In genomic region chr6:92864966-92865555, GRCh38 we compare ENCODE assay signal across 14 cellular contexts.
DNase-seq lines count a peak whose midpoint lies in the region; ATAC-seq and TF ChIP-seq lines count a peak whose summit lies in the region.
"Had no signal": no experiment of that assay in that cellular context is flagged by ENCODE, and none has a peak within 500 bp of the region (broad histone marks: within the 10 kb centered on the region; RNA-seq: fewer than 3 reads in every experiment).

No MANE protein-coding gene starts in this region.

- H3K36me3 ChIP-seq in neural progenitor cell (no peaks in the 10 kb centered on the region), upper lobe of right lung (no peaks in the 10 kb centered on the region), A673 (ENCODE audit: insufficient read depth, low read length, poor library complexity, severe bottlenecking) (no peaks in the 10 kb centered on the region)

- H3K27me3 Mint-ChIP-seq in neural progenitor cell (ENCODE audit: insufficient read depth, low read depth) (no peaks in the 10 kb centered on the region), T-cell (no peaks in the 10 kb centered on the region)

- H3K9me3 ChIP-seq in neural progenitor cell (ENCODE audit: low read depth) (no peaks in the 10 kb centered on the region), upper lobe of right lung (no peaks in the 10 kb centered on the region), A673 (ENCODE audit: low read depth, low read length, poor library complexity, severe bottlenecking) (no peaks in the 10 kb centered on the region)
- H3K9me3 ChIP-seq: SK-N-SH had no signal

- no peak for ATAC-seq in T-cell (replicated peaks in 1 of 4)
- ATAC-seq in upper lobe of right lung: no peak

- no TSS peak for BruUV-seq in A673 (replicated peaks; lab: Mats Ljungman, UMichigan)

- no peaks in the 10 kb centered on the region for H3K27me3 ChIP-seq in neural progenitor cell
- H3K27me3 ChIP-seq in upper lobe of right lung: no peaks in the 10 kb centered on the region
- no peaks in the 10 kb centered on the region for H3K27me3 ChIP-seq in A673 (replicated peaks; ENCODE audit: insufficient read depth, low read depth, low read length, poor library complexity)

- no peaks in the 10 kb centered on the region for H4K20me1 ChIP-seq in neural progenitor cell (ENCODE audit: low read depth)

- H2AFZ ChIP-seq in neural progenitor cell (replicated peaks): peak overlapping the region; percentile 54

- H3K4me3 Mint-ChIP-seq in neural progenitor cell: no peak overlapping the region
- H3K4me3 Mint-ChIP-seq in T-cell: no peak overlapping the region
- H3K4me3 Mint-ChIP-seq: H9 had no signal

- H3K36me3 Mint-ChIP-seq in neural progenitor cell (no peaks in the 10 kb centered on the region), T-cell (no peaks in the 10 kb centered on the region)

- no peaks in the 10 kb centered on the region for H3K79me2 ChIP-seq in neural progenitor cell (ENCODE audit: low read depth)

- TF ChIP-seq CTCF in neural progenitor cell (IDR thresholded peaks at IDR 0.05): no peak
- no peak for TF ChIP-seq CTCF in upper lobe of right lung (IDR thresholded peaks at IDR 0.05)
- no peak for TF ChIP-seq CTCF in A673 (conservative IDR thresholded peaks at IDR 0.05; ENCODE audit: low read depth, low read length)

- H3K27ac ChIP-seq in neural progenitor cell (no peak overlapping the region), upper lobe of right lung (no peak overlapping the region), A673 (ENCODE audit: low read depth, low read length, poor library complexity, severe bottlenecking) (no peak overlapping the region)

- CTCF ChIA-PET in T-cell (lab: Charles Lee): no interaction called here
- CTCF ChIA-PET in A673 (lab: Charles Lee): no interaction called here

- H3K9me3 Mint-ChIP-seq in neural progenitor cell (peaks cover 6% of the 10 kb centered on the region), T-cell (peaks cover 0 to 19% (median 9%) of the 10 kb centered on the region in 3 donors)

- DNase-seq in DMS53 (lab: John Stamatoyannopoulos, UW): peak; percentile 47
- DNase-seq in HT-29 (ENCODE audit: low spot score): peak; percentile 17
- peak; percentile 36 for DNase-seq in OCI-M1 (lab: John Stamatoyannopoulos, UW)
- no peak for DNase-seq in neural progenitor cell (ENCODE audit: low spot score)
- no peak for DNase-seq in T-cell
- no peak for DNase-seq in upper lobe of right lung
- DNase-seq in A673 (ENCODE audit: low spot score): no peak
- DNase-seq: H9, KG1, NCI-H1436, NCI-H1930, NCI-H774, Right ventricle myocardium superior, SK-N-SH had no signal

- H3K4me3 ChIP-seq in neural progenitor cell (no peak overlapping the region), upper lobe of right lung (no peak overlapping the region), A673 (ENCODE audit: low read depth, low read length, poor library complexity, severe bottlenecking) (no peak overlapping the region)

- no peak overlapping the region for H3K27ac Mint-ChIP-seq in neural progenitor cell
- H3K27ac Mint-ChIP-seq in T-cell: no peak overlapping the region
- H3K27ac Mint-ChIP-seq: H9 had no signal

- no peaks in the 10 kb centered on the region for H3K4me1 Mint-ChIP-seq in neural progenitor cell
- no peaks in the 10 kb centered on the region for H3K4me1 Mint-ChIP-seq in T-cell
- H3K4me1 Mint-ChIP-seq: H9 had no signal

- no peak overlapping the region for H3K9ac ChIP-seq in neural progenitor cell
- H3K9ac ChIP-seq: SK-N-SH had no signal

- H3K4me1 ChIP-seq in neural progenitor cell (no peaks in the 10 kb centered on the region), upper lobe of right lung (no peaks in the 10 kb centered on the region), A673 (ENCODE audit: insufficient read depth, low read length, poor library complexity, severe bottlenecking) (no peaks in the 10 kb centered on the region)

- no peak overlapping the region for H3K4me2 ChIP-seq in neural progenitor cell
- H3K4me2 ChIP-seq: SK-N-SH had no signal

- intact Hi-C loops in upper lobe of right lung (cut with DNase I) (no loop called here), A673 (cut with micrococcal nuclease; ENCODE audit: unreplicated experiment) (no loop called here)

- POLR2A ChIA-PET in T-cell (lab: Charles Lee) (no interaction called here), A673 (lab: Charles Lee; ENCODE audit: low non-redundant PET) (no interaction called here)

- no peaks in the 10 kb centered on the region for H3F3A ChIP-seq in neural progenitor cell (ENCODE audit: low read depth)

Comparison
In these comparisons a context has a peak if more than half of its experiments do, and no peak if none do; other contexts are left out.
1. DNase-seq: peak in DMS53 (single experiment), HT-29 (single experiment) and OCI-M1 (single experiment); none in neural progenitor cell (single experiment), T-cell (0 of 34), upper lobe of right lung (single experiment) and A673 (single experiment).